ENCODE assay signal across 12 cellular contexts in the genomic region with DNA sequence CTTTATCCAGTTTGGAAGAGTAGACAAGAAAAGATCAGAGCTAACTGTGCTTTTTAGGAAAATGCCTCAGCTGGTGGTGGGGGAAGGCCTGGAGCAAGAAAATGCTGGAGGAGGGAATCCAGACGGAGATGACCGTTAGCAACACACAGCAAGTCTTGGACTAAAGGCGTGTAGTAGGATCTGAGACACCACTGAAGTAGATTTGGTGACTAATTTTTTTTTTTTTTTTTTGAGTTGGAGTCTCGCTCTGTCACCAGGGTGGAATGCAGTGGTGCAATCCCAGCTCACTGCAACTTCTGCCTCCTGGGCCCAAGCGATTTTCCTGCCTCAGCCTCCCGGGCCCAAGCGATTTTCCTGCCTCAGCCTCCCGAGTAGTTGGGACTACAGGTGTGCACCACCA. TPM values are rescaled to one million over a fixed set of nuclear protein-coding genes. Genes with fewer than 3 reads are reported as not detected.
DNase-seq lines count a peak whose midpoint lies in the region; ATAC-seq, FAIRE-seq and TF ChIP-seq lines count a peak whose summit lies in the region.
"Had no signal": no experiment of that assay in that cellular context is flagged by ENCODE, and none has a peak within 500 bp of the region (broad histone marks: within the 10 kb centered on the region; RNA-seq: fewer than 3 reads in every experiment).

No MANE protein-coding gene starts in this region.

- FAIRE-seq in H54 (lab: Jason Lieb, UNC), result peak; percentile 15

- no peaks in the 10 kb centered on the region for H3K9me3 Mint-ChIP-seq in CD8-positive, alpha-beta memory T cell
- H3K9me3 Mint-ChIP-seq: activated T-helper 2 cell treated with anti-CD3 and anti-CD28 coated beads, Interferon-gamma antibody, Interleukin-2, Interleukin-4, amounts not matched to agents 10 μg/mL and 5 μg/mL and 100 μg/mL, durations not matched to agents 14 hours and 24 hours and 36 hours had no signal

- peak; percentile 31; the same call in 2 of the 3 replicates for ATAC-seq in SK-N-SH treated with all-trans-retinoic acid at 6 μM for 48 hours

- H4K20me1 ChIP-seq in smooth muscle cell (ENCODE audit: low read depth), result no peaks in the 10 kb centered on the region

- peaks cover 0 to 1% (median 0%) of the 10 kb centered on the region in 3 donors for H3K36me3 Mint-ChIP-seq in CD8-positive, alpha-beta memory T cell

- H3K27ac ChIP-seq in smooth muscle cell (ENCODE audit: low read depth), result peak overlapping the region; percentile 87
- no peak overlapping the region for H3K27ac ChIP-seq in CD8-positive, alpha-beta memory T cell (ENCODE audit: low read depth, low read length)
- H3K27ac ChIP-seq in colonic mucosa, result no peak overlapping the region
- H3K27ac ChIP-seq: coronary artery, SJCRH30, skin epidermis had no signal

- H3K4me1 ChIP-seq in smooth muscle cell (ENCODE audit: low read depth) (no peaks in the 10 kb centered on the region), colonic mucosa (peaks cover 12% of the 10 kb centered on the region)
- peaks cover 34% of the 10 kb centered on the region for H3K4me1 ChIP-seq in CD8-positive, alpha-beta memory T cell (ENCODE audit: insufficient read depth, low read length)

- 27% methylated on average over 8 of the region's 8 CpGs for WGBS in smooth muscle cell (ENCODE audit: low lambda C conversion rate)

- H3K4me1 Mint-ChIP-seq in CD8-positive, alpha-beta memory T cell, result peaks cover 31 to 47% (median 40%) of the 10 kb centered on the region in 3 donors

- no peaks in the 10 kb centered on the region for H3K79me2 ChIP-seq in smooth muscle cell (ENCODE audit: low read depth)

- peak; percentile 71 for DNase-seq in H54 (ENCODE audit: insufficient read length, low spot score)
- DNase-seq in fibroblast of pulmonary artery (ENCODE audit: low read depth), result peak; percentile 92
- no peak for DNase-seq in smooth muscle cell (lab: John Stamatoyannopoulos, UW; ENCODE audit: unreplicated experiment)
- DNase-seq in CD8-positive, alpha-beta memory T cell, result no peak
- DNase-seq in NCI-H82 treated with DMSO at 0.1 percent for 48 hours (lab: John Stamatoyannopoulos, UW; ENCODE audit: unreplicated experiment), result no peak
- DNase-seq in colonic mucosa, result no peak
- DNase-seq: SJCRH30 had no signal

- no peak overlapping the region for H3K4me3 Mint-ChIP-seq in CD8-positive, alpha-beta memory T cell

- no peak for TF ChIP-seq CTCF in fibroblast of pulmonary artery (IDR thresholded peaks at IDR 0.05; ENCODE audit: low read length, missing control alignments)
- TF ChIP-seq CTCF in smooth muscle cell (IDR thresholded peaks at IDR 0.05; ENCODE audit: borderline replicate concordance, insufficient read depth, poor library complexity, severe bottlenecking), result no peak
- TF ChIP-seq CTCF in colonic mucosa (IDR thresholded peaks at IDR 0.05), result no peak

- no peaks in the 10 kb centered on the region for H3K9me3 ChIP-seq in smooth muscle cell (replicated peaks; ENCODE audit: low read depth)
- no peaks in the 10 kb centered on the region for H3K9me3 ChIP-seq in CD8-positive, alpha-beta memory T cell (ENCODE audit: low read length)
- no peaks in the 10 kb centered on the region for H3K9me3 ChIP-seq in colonic mucosa
- H3K9me3 ChIP-seq: SJCRH30 had no signal

- H3K9ac ChIP-seq in smooth muscle cell (ENCODE audit: low read depth) (peak overlapping the region; percentile 13), colonic mucosa (ENCODE audit: low read depth in 2 of 2, low read length in 2 of 2) (no peak overlapping the region)

- no peak for TF ChIP-seq POLR2A in H54 (IDR thresholded peaks at IDR 0.05; ENCODE audit: low read depth, low read length)

- POLR2A ChIA-PET in CD8-positive, alpha-beta memory T cell (lab: Charles Lee), result no interaction called here

- H3K4me3 ChIP-seq in fibroblast of pulmonary artery (replicated peaks; ENCODE audit: low read depth, low read length) (no peak overlapping the region), smooth muscle cell (no peak overlapping the region), colonic mucosa (no peak overlapping the region)
- no peak overlapping the region for H3K4me3 ChIP-seq in CD8-positive, alpha-beta memory T cell (ENCODE audit: low read length)
- H3K4me3 ChIP-seq: coronary artery, SJCRH30, skin epidermis had no signal

- H3K27me3 ChIP-seq in smooth muscle cell (ENCODE audit: low read depth) (no peaks in the 10 kb centered on the region), colonic mucosa (no peaks in the 10 kb centered on the region)
- H3K27me3 ChIP-seq in CD8-positive, alpha-beta memory T cell (ENCODE audit: insufficient read depth, low read length, poor library complexity, severe bottlenecking), result no peaks in the 10 kb centered on the region
- H3K27me3 ChIP-seq: SJCRH30 had no signal

- H3K36me3 ChIP-seq in smooth muscle cell (ENCODE audit: low read depth) (no peaks in the 10 kb centered on the region), colonic mucosa (no peaks in the 10 kb centered on the region)
- H3K36me3 ChIP-seq in CD8-positive, alpha-beta memory T cell (ENCODE audit: insufficient read depth, low read length), result no peaks in the 10 kb centered on the region
- H3K36me3 ChIP-seq: SJCRH30 had no signal

- peak overlapping the region in 2 of 8 donors; percentile 11 to 43 for H3K27ac Mint-ChIP-seq in CD8-positive, alpha-beta memory T cell
- H3K27ac Mint-ChIP-seq: activated T-helper 2 cell treated with anti-CD3 and anti-CD28 coated beads, Interferon-gamma antibody, Interleukin-2, Interleukin-4, amounts not matched to agents 10 μg/mL and 5 μg/mL and 100 μg/mL, durations not matched to agents 14 hours and 24 hours and 36 hours had no signal

- intact Hi-C loops in colonic mucosa (cut with DNase I), result no loop called here

- H3F3A ChIP-seq in smooth muscle cell (ENCODE audit: low read depth), result peaks cover 25% of the 10 kb centered on the region

- H3K27me3 Mint-ChIP-seq in CD8-positive, alpha-beta memory T cell, result no peaks in the 10 kb centered on the region

- peak overlapping the region; percentile 53 for H3K4me2 ChIP-seq in smooth muscle cell

- CTCF ChIA-PET in CD8-positive, alpha-beta memory T cell (lab: Charles Lee), result interaction anchor here (1.8 kb wide), 1 partner anchor 84 kb away, joined by 3 read pairs; no protein-coding TSS in a partner anchor

- H2AFZ ChIP-seq in smooth muscle cell (ENCODE audit: low read depth), result no peak overlapping the region

TF ChIP-seq in SK-N-SH treated with all-trans-retinoic acid at 6 μM for 48 hours, 23 proteins besides CTCF, POLR2A, EP300 and RAD21:
- TF ChIP-seq OSR1 (CRISPR knock-in tag; IDR thresholded peaks at IDR 0.05), result no peak
- no peak for TF ChIP-seq TOX (CRISPR knock-in tag; IDR thresholded peaks at IDR 0.05; ENCODE audit: borderline replicate concordance)
TF ChIP-seq in SK-N-SH treated with all-trans-retinoic acid at 6 μM for 48 hours: peak in this region for 0.

RNA-seq across cellular contexts. Expression of gene LPAR3, which starts 41.2 kb away (rescaled TPM):
- 0.94 and 2.1 TPM in 2 replicates for total RNA-seq in smooth muscle cell
- polyA plus RNA-seq in smooth muscle cell, result 0.60 and 0.78 TPM in 2 replicates
- 1 to 10 TPM in 1 of 2 experiments, under 1 TPM in 1; 0.85 to 1.1 TPM for total RNA-seq in CD8-positive, alpha-beta memory T cell
- polyA plus RNA-seq in CD8-positive, alpha-beta memory T cell, result 1.5 TPM
- total RNA-seq in colonic mucosa, result 1 to 10 TPM; 2.3 to 3.6 TPM
- total RNA-seq: activated T-helper 2 cell treated with anti-CD3 and anti-CD28 coated beads, Interferon-gamma antibody, Interleukin-2, Interleukin-4, amounts not matched to agents 10 μg/mL and 5 μg/mL and 100 μg/mL, durations not matched to agents 14 hours and 24 hours and 36 hours; G401 had no signal

Comparison
In these comparisons a context has a peak if more than half of its experiments do, and no peak if none do; other contexts are left out.
1. DNase-seq: peak in H54 (single experiment) and fibroblast of pulmonary artery (single experiment); none in smooth muscle cell (single experiment), CD8-positive, alpha-beta memory T cell (0 of 5), NCI-H82 treated with DMSO at 0.1 percent for 48 hours (single experiment) and colonic mucosa (single experiment).